9 cellular contexts compared by ENCODE assay signal in genomic region chr3:130850044-130850797, GRCh38. TPM values are rescaled to one million over a fixed set of nuclear protein-coding genes. Genes with fewer than 3 reads are reported as not detected.
A peak's percentile ranks its signal among the peaks of the same experiment; 100 is the strongest.
DNase-seq lines count a peak whose midpoint lies in the region; ATAC-seq and TF ChIP-seq lines count a peak whose summit lies in the region.
"Had no signal": no experiment of that assay in that cellular context is flagged by ENCODE, and none has a peak within 500 bp of the region (broad histone marks: within the 10 kb centered on the region; RNA-seq: fewer than 3 reads in every experiment).

No MANE protein-coding gene starts in this region.

- no peak for TF ChIP-seq CTCF in esophagus squamous epithelium (IDR thresholded peaks at IDR 0.05)
- TF ChIP-seq CTCF in retinal pigment epithelial cell (conservative IDR thresholded peaks at IDR 0.05; ENCODE audit: low read depth, low read length), result no peak

- ATAC-seq in GM18505 (IDR thresholded peaks at IDR 0.05; ENCODE audit: unreplicated experiment) (peak; percentile 75), HG02610 (IDR thresholded peaks at IDR 0.05; ENCODE audit: unreplicated experiment) (peak; percentile 77)

- intact Hi-C loops in esophagus squamous epithelium (cut with DNase I), result no loop called here

- H3K9me3 ChIP-seq in esophagus squamous epithelium, result no peaks in the 10 kb centered on the region

- H3K4me3 ChIP-seq in esophagus squamous epithelium, result peak overlapping the region in 3 of 4 donors; percentile 10 to 45 (median 22)
- peak overlapping the region; percentile 34 for H3K4me3 ChIP-seq in retinal pigment epithelial cell (ENCODE audit: low read length)
- H3K4me3 ChIP-seq: cardiac muscle cell had no signal

- peaks cover 0 to 42% (median 17%) of the 10 kb centered on the region in 3 donors for H3K4me1 ChIP-seq in esophagus squamous epithelium

- WGBS in esophagus squamous epithelium, 2 donors, result 6 to 8% methylated on average over 8 of the region's 8 CpGs

- DNase-seq in NCI-H1092 treated with DMSO at 0.1 percent for 48 hours (lab: John Stamatoyannopoulos, UW), result peak; percentile 84
- DNase-seq in activated CD4-positive, alpha-beta T cell treated with anti-CD3 and anti-CD28 coated beads for 24 hours (ENCODE audit: low read depth in 2 of 2), result peak; percentile 27 to 34
- DNase-seq in esophagus squamous epithelium (lab: John Stamatoyannopoulos, UW), result no peak
- DNase-seq in retinal pigment epithelial cell (ENCODE audit: low read depth), result peak; percentile 73
- DNase-seq in D341Med (ENCODE audit: low spot score), result no peak
- DNase-seq in NCI-H2227 treated with DMSO at 0.1 percent for 48 hours (lab: John Stamatoyannopoulos, UW), result no peak

- TF ChIP-seq POLR2A in GM18505 (IDR thresholded peaks at IDR 0.05; ENCODE audit: borderline replicate concordance, extremely low read depth, insufficient read depth, insufficient read length), result peak; percentile 65
- TF ChIP-seq POLR2A in esophagus squamous epithelium (IDR thresholded peaks at IDR 0.05), result no peak

- no peaks in the 10 kb centered on the region for H3K36me3 ChIP-seq in esophagus squamous epithelium
- H3K36me3 ChIP-seq: cardiac muscle cell had no signal

- H3K27me3 ChIP-seq in esophagus squamous epithelium, result no peaks in the 10 kb centered on the region
- H3K27me3 ChIP-seq: cardiac muscle cell had no signal

- H3K27ac ChIP-seq in esophagus squamous epithelium, result peak overlapping the region in 3 of 4 donors; percentile 55 to 78 (median 57)
- H3K27ac ChIP-seq: cardiac muscle cell had no signal

RNA-seq across cellular contexts. Expression of gene ATP2C1, which starts 43.7 kb away (rescaled TPM):
- 10 to 100 TPM; 27.6 to 44.2 (median 37.7) TPM for total RNA-seq in esophagus squamous epithelium

Comparison
In these comparisons a context has a peak if more than half of its experiments do, and no peak if none do; other contexts are left out.
1. DNase-seq: peak in NCI-H1092 treated with DMSO at 0.1 percent for 48 hours (single experiment), activated CD4-positive, alpha-beta T cell treated with anti-CD3 and anti-CD28 coated beads for 24 hours (2 of 2) and retinal pigment epithelial cell (single experiment); none in esophagus squamous epithelium (single experiment), D341Med (single experiment) and NCI-H2227 treated with DMSO at 0.1 percent for 48 hours (single experiment).